ENCODE assay signal across 1 cellular context in the genomic region with DNA sequence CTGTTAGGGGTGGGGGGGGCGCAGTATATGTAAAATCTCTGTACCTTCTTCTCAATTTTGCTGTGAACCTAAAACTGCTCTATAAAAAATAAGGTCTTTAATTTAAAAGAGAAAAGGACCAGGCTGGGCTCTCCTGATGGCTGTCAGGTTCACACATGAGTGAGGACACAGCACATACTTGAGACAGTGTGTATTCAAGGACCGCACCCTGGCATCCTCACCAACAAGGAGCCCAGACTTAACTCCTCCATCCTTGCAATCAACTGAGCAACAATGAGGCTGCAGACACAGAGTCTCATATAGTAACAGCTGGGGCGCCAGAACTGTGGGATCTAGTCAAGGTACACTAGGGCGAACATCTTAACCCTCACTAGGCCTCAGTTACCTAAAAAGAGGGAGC.
TF ChIP-seq lines count a peak whose summit lies in the region.

No MANE protein-coding gene starts in this region.

TF ChIP-seq in endothelial cell of umbilical vein, 7 proteins besides CTCF, POLR2A, EP300 and RAD21:
- TF ChIP-seq JUN (IDR thresholded peaks at IDR 0.05; ENCODE audit: borderline replicate concordance, insufficient read depth, insufficient read length, low read depth) (no peak), POLR2AphosphoS5 (IDR thresholded peaks at IDR 0.05; ENCODE audit: insufficient read depth, low read depth, low read length) (no peak), GATA2 (IDR thresholded peaks at IDR 0.05; ENCODE audit: insufficient read depth, insufficient read length, low read depth, low read length) (no peak), FOS (IDR thresholded peaks at IDR 0.05; ENCODE audit: borderline replicate concordance, insufficient read depth, low read length) (no peak), MYC (IDR thresholded peaks at IDR 0.05; ENCODE audit: low read depth, low read length) (no peak), EZH2 (IDR thresholded peaks at IDR 0.05; ENCODE audit: borderline replicate concordance, low read depth, low read length, severe bottlenecking) (no peak)
- TF ChIP-seq, protein P1, sequence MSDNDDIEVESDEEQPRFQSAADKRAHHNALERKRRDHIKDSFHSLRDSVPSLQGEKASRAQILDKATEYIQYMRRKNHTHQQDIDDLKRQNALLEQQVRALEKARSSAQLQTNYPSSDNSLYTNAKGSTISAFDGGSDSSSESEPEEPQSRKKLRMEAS (IDR thresholded peaks at IDR 0.05; ENCODE audit: insufficient read depth, insufficient read length), result no peak
